10 cellular contexts compared by ENCODE assay signal in the genomic region with DNA sequence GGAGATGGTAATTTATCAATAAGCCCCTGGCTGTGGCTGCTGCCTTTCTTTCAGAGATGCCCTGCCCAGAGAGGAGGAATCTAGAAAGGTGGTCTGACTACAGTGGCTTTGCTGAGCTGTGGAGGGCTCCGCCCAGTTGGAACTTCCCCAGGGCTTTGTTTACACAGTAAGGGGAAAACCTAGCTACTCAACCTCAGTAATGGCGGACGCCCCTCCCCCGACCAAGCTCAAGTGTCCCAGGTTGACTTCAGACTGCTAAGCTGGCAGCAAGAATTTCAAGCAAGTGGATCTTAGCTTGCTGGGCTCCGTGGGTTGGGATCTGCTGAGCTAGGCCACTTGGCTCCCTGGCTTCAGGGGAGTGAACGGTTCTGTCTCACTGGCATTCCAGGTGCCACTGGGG.
A peak's percentile ranks its signal among the peaks of the same experiment; 100 is the strongest.
DNase-seq lines count a peak whose midpoint lies in the region; ATAC-seq and TF ChIP-seq lines count a peak whose summit lies in the region.
"Had no signal": no experiment of that assay in that cellular context is flagged by ENCODE, and none has a peak within 500 bp of the region (broad histone marks: within the 10 kb centered on the region; RNA-seq: fewer than 3 reads in every experiment).

No MANE protein-coding gene starts in this region.

- POLR2A ChIA-PET in activated CD4-positive, alpha-beta T cell treated with anti-CD3 and anti-CD28 coated beads, Interleukin-2, amount 10 ng/mL, durations not matched to agents 7 days and 5 days (lab: Charles Lee) = no interaction called here
- POLR2A ChIA-PET in activated B cell treated with CpG ODN at 0.5 μM for 24 hours (lab: Charles Lee) = interaction anchor here (1.6 kb wide), 1 partner anchor 172 kb away, joined by 4 read pairs; no protein-coding TSS in a partner anchor

- intact Hi-C loops in activated B cell treated with CpG ODN at 0.5 μM for 24 hours (cut with micrococcal nuclease) (loop anchor here (5.0 kb wide), 1 partner anchor 72 kb away; no protein-coding TSS in a partner anchor), testis (cut with DNase I; ENCODE audit: low total_unique reads) (no loop called here)

- H3K4me1 ChIP-seq in testis = no peaks in the 10 kb centered on the region

- ATAC-seq in HG02763 (IDR thresholded peaks at IDR 0.05; ENCODE audit: unreplicated experiment) (peak; percentile 83), activated B cell treated with CpG ODN at 0.5 μM for 24 hours (ENCODE audit: low read depth) (peak; percentile 77)
- ATAC-seq: left lobe of liver had no signal

- TF ChIP-seq CTCF in activated B cell treated with CpG ODN at 0.5 μM for 24 hours (IDR thresholded peaks at IDR 0.05) (no peak), testis (IDR thresholded peaks at IDR 0.05) (no peak), HFFc6 (IDR thresholded peaks at IDR 0.05) (no peak)

- H3K4me3 Mint-ChIP-seq in activated CD4-positive, alpha-beta T cell treated with anti-CD3 and anti-CD28 coated beads, Interleukin-2, amount 10 ng/mL, durations not matched to agents 7 days and 5 days = no peak overlapping the region
- H3K4me3 Mint-ChIP-seq in activated B cell treated with CpG ODN at 0.5 μM for 24 hours (no peak overlapping the region), HFFc6 (no peak overlapping the region)

- no peaks in the 10 kb centered on the region for H3K9me3 ChIP-seq in testis

- H3K36me3 ChIP-seq in testis (ENCODE audit: low read depth, missing control alignments) = no peaks in the 10 kb centered on the region

- H3K36me3 Mint-ChIP-seq in activated CD4-positive, alpha-beta T cell treated with anti-CD3 and anti-CD28 coated beads, Interleukin-2, amount 10 ng/mL, durations not matched to agents 7 days and 5 days (ENCODE audit: low read depth) = no peaks in the 10 kb centered on the region
- no peaks in the 10 kb centered on the region for H3K36me3 Mint-ChIP-seq in activated B cell treated with CpG ODN at 0.5 μM for 24 hours (ENCODE audit: low read depth)
- H3K36me3 Mint-ChIP-seq in HFFc6 (ENCODE audit: low read depth) = no peaks in the 10 kb centered on the region; the same call in 1 of the 2 replicates

- WGBS in testis, 2 donors = 83 to 93% methylated on average over 6 of the region's 6 CpGs

- H3K27ac ChIP-seq in testis = no peak overlapping the region

- no peaks in the 10 kb centered on the region for H3K4me1 Mint-ChIP-seq in activated CD4-positive, alpha-beta T cell treated with anti-CD3 and anti-CD28 coated beads, Interleukin-2, amount 10 ng/mL, durations not matched to agents 7 days and 5 days
- H3K4me1 Mint-ChIP-seq in activated B cell treated with CpG ODN at 0.5 μM for 24 hours (peaks cover 21% of the 10 kb centered on the region), HFFc6 (ENCODE audit: low read depth) (no peaks in the 10 kb centered on the region)

- no peak overlapping the region for H3K4me3 ChIP-seq in testis

- peak; percentile 48 for DNase-seq in activated CD4-positive, alpha-beta T cell treated with anti-CD3 and anti-CD28 coated beads for 48 hours
- DNase-seq in activated CD4-positive, alpha-beta T cell treated with anti-CD3 and anti-CD28 coated beads, Interleukin-2, amount 10 ng/mL, durations not matched to agents 7 days and 5 days = no peak
- DNase-seq in activated B cell treated with CpG ODN at 0.5 μM for 24 hours = peak; percentile 16
- DNase-seq in stimulated activated CD8-positive, alpha-beta memory T cell treated with anti-CD3 and anti-CD28 coated beads, Interleukin-15, amount 100 ng/mL, for 48 hours (ENCODE audit: low read depth in 2 of 2) = peak; percentile 6 to 15
- no peak for DNase-seq in testis
- DNase-seq in HFFc6 = no peak
- DNase-seq in EL = no peak
- DNase-seq: NCI-H2107 had no signal

- no peak overlapping the region for H3K27ac Mint-ChIP-seq in activated CD4-positive, alpha-beta T cell treated with anti-CD3 and anti-CD28 coated beads, Interleukin-2, amount 10 ng/mL, durations not matched to agents 7 days and 5 days
- H3K27ac Mint-ChIP-seq in activated B cell treated with CpG ODN at 0.5 μM for 24 hours (no peak overlapping the region), HFFc6 (no peak overlapping the region)

- H3K27me3 ChIP-seq in testis = no peaks in the 10 kb centered on the region

- TF ChIP-seq POLR2A in testis (IDR thresholded peaks at IDR 0.05) = no peak

- no peaks in the 10 kb centered on the region for H3K27me3 Mint-ChIP-seq in activated CD4-positive, alpha-beta T cell treated with anti-CD3 and anti-CD28 coated beads, Interleukin-2, amount 10 ng/mL, durations not matched to agents 7 days and 5 days
- no peaks in the 10 kb centered on the region for H3K27me3 Mint-ChIP-seq in activated B cell treated with CpG ODN at 0.5 μM for 24 hours
- no peaks in the 10 kb centered on the region; the same call in 1 of the 2 replicates for H3K27me3 Mint-ChIP-seq in HFFc6 (ENCODE audit: insufficient read depth)

- CTCF ChIA-PET in activated CD4-positive, alpha-beta T cell treated with anti-CD3 and anti-CD28 coated beads, Interleukin-2, amount 10 ng/mL, durations not matched to agents 7 days and 5 days (lab: Charles Lee) = no interaction called here
- CTCF ChIA-PET in activated B cell treated with CpG ODN at 0.5 μM for 24 hours (lab: Charles Lee) = no interaction called here

- peaks cover 9% of the 10 kb centered on the region for H3K9me3 Mint-ChIP-seq in activated CD4-positive, alpha-beta T cell treated with anti-CD3 and anti-CD28 coated beads, Interleukin-2, amount 10 ng/mL, durations not matched to agents 7 days and 5 days
- peaks cover 8% of the 10 kb centered on the region for H3K9me3 Mint-ChIP-seq in activated B cell treated with CpG ODN at 0.5 μM for 24 hours
- peaks cover 49% of the 10 kb centered on the region for H3K9me3 Mint-ChIP-seq in HFFc6

Comparison
In these comparisons a context has a peak if more than half of its experiments do, and no peak if none do; other contexts are left out.
1. DNase-seq: peak in activated CD4-positive, alpha-beta T cell treated with anti-CD3 and anti-CD28 coated beads for 48 hours (single experiment), activated B cell treated with CpG ODN at 0.5 μM for 24 hours (single experiment) and stimulated activated CD8-positive, alpha-beta memory T cell treated with anti-CD3 and anti-CD28 coated beads, Interleukin-15, amount 100 ng/mL, for 48 hours (2 of 2); none in activated CD4-positive, alpha-beta T cell treated with anti-CD3 and anti-CD28 coated beads, Interleukin-2, amount 10 ng/mL, durations not matched to agents 7 days and 5 days (single experiment), testis (single experiment), HFFc6 (single experiment) and EL (single experiment).